Comparison of ENCODE assay signal across 14 cellular contexts in the genomic region with DNA sequence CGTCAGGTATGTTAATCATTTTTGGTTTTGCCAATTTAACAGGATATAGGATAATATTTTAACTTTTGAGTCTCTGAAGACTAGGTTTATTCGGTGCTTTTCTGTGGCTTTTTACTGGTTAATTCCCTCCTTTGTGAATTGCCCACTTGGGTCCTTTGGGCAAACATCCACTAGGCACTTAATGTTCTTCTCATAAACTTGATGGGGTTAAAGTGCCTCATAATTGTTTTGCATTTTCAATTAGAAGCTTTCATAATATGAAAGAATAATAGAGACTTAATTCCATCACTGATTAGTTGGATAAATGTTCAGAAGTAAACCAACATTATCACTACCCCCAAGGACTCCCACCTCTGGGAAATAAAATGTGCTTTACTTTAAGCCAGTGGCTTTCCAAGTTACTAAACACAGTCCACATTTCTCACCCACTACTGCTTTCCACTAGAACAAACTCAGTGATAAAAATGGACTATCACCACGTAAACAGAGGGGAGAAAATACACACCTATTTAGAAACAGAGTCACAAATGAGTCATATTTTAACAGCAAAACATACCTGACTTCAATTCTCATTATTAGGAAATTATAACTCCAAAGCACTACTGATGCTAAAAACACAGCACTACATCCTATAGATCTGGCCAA. TPM values are rescaled to one million over a fixed set of nuclear protein-coding genes. Genes with fewer than 3 reads are reported as not detected.
DNase-seq lines count a peak whose midpoint lies in the region; ATAC-seq, FAIRE-seq and TF ChIP-seq lines count a peak whose summit lies in the region.
"Had no signal": no experiment of that assay in that cellular context is flagged by ENCODE, and none has a peak within 500 bp of the region (broad histone marks: within the 10 kb centered on the region; RNA-seq: fewer than 3 reads in every experiment).

No MANE protein-coding gene starts in this region.

- H3K4me2 ChIP-seq in PC-3 (ENCODE audit: low read length) (no peak overlapping the region), mesenchymal stem cell (ENCODE audit: low read length, poor library complexity, severe bottlenecking) (no peak overlapping the region)

- no peak overlapping the region for H2BK15ac ChIP-seq in mesenchymal stem cell (ENCODE audit: low read depth, poor library complexity, severe bottlenecking)

- 89% methylated on average over 3 of the region's 3 CpGs for WGBS in mesenchymal stem cell

- H2AFZ ChIP-seq in PC-3 (ENCODE audit: low read length) (no peak overlapping the region), mesenchymal stem cell (ENCODE audit: low read depth, low read length) (no peak overlapping the region)

- no peak overlapping the region for H4K91ac ChIP-seq in mesenchymal stem cell (ENCODE audit: low read length)

- no peak overlapping the region for H3K9ac ChIP-seq in PC-3 (ENCODE audit: low read length)
- H3K9ac ChIP-seq in mesenchymal stem cell (ENCODE audit: low read length): no peak overlapping the region

- H3K27ac ChIP-seq in PC-3 (ENCODE audit: low read length) (no peak overlapping the region), left lung (no peak overlapping the region), mesenchymal stem cell (ENCODE audit: low read length, poor library complexity, severe bottlenecking) (no peak overlapping the region)
- H3K27ac ChIP-seq: C4-2B, SJCRH30 had no signal

- DNase-seq in D721Med (ENCODE audit: insufficient read length, low spot score) (no peak), GM18507 (ENCODE audit: extremely low spot score, insufficient read length, low read depth) (no peak), PC-3 (no peak), left lung (no peak), mesenchymal stem cell (no peak), mesenteric fat pad (ENCODE audit: low spot score) (no peak), RCC 7860 (ENCODE audit: low spot score) (no peak)
- DNase-seq: NCI-H2081, NCI-H774, SJCRH30 had no signal

- intact Hi-C loops in PC-3 (cut with micrococcal nuclease): no loop called here
- intact Hi-C loops in left lung (cut with DNase I): no loop called here

- H3K9me2 ChIP-seq in PC-3 (replicated peaks; ENCODE audit: low read length): no peaks in the 10 kb centered on the region

- H4K8ac ChIP-seq in mesenchymal stem cell (ENCODE audit: low read length): no peak overlapping the region

- no peak overlapping the region for H3K4ac ChIP-seq in mesenchymal stem cell (ENCODE audit: low read depth in 1 of 2, low read length in 2 of 2)

- TF ChIP-seq CTCF in D721Med (IDR thresholded peaks at IDR 0.05; ENCODE audit: insufficient read depth, missing control alignments) (no peak), PC-3 (conservative IDR thresholded peaks at IDR 0.05; ENCODE audit: low read depth, low read length) (no peak), left lung (IDR thresholded peaks at IDR 0.05) (no peak)

- no peak overlapping the region for H2BK120ac ChIP-seq in mesenchymal stem cell (ENCODE audit: low read depth, low read length)

- no peak overlapping the region for H2AK5ac ChIP-seq in mesenchymal stem cell (ENCODE audit: low read length, severe bottlenecking)

- CTCF ChIA-PET in PC-3 (lab: Charles Lee): interaction anchor here (0.6 kb wide), 2 partner anchors 15 to 176 kb away, joined by 3 read pairs; no protein-coding TSS in a partner anchor

- H3K14ac ChIP-seq in mesenchymal stem cell (ENCODE audit: low read length in 2 of 2): no peak overlapping the region

- H2BK5ac ChIP-seq in mesenchymal stem cell (ENCODE audit: low read depth, low read length, poor library complexity, severe bottlenecking): no peak overlapping the region

- FAIRE-seq in D721Med (lab: Jason Lieb, UNC) (peak; percentile 60), GM18507 (lab: Jason Lieb, UNC) (peak; percentile 56), RCC 7860 (lab: Jason Lieb, UNC) (no peak)
- FAIRE-seq: G401.6, H1 had no signal

- peaks cover 15% of the 10 kb centered on the region for H3K79me1 ChIP-seq in mesenchymal stem cell (replicated peaks; ENCODE audit: low read length, poor library complexity, severe bottlenecking)

- H3K18ac ChIP-seq in mesenchymal stem cell (ENCODE audit: low read depth in 1 of 2, low read length in 2 of 2): no peak overlapping the region

- peaks cover 12% of the 10 kb centered on the region for H4K20me1 ChIP-seq in PC-3 (ENCODE audit: low read length)

- POLR2A ChIA-PET in PC-3 (lab: Charles Lee; ENCODE audit: unreplicated experiment): interaction anchor here (0.7 kb wide), 1 partner anchor 62 kb away, joined by 5 read pairs; no protein-coding TSS in a partner anchor

- H3K4me3 ChIP-seq in PC-3 (ENCODE audit: low read length) (no peak overlapping the region), left lung (no peak overlapping the region), mesenchymal stem cell (ENCODE audit: insufficient read depth in 1 of 2, low read depth in 1 of 2, low read length in 2 of 2) (no peak overlapping the region)
- H3K4me3 ChIP-seq: SJCRH30 had no signal

- H3K9me3 ChIP-seq in PC-3 (ENCODE audit: low read length) (no peaks in the 10 kb centered on the region), left lung (no peaks in the 10 kb centered on the region), mesenchymal stem cell (ENCODE audit: control insufficient read depth, low read length) (no peaks in the 10 kb centered on the region)
- H3K9me3 ChIP-seq: SJCRH30 had no signal

- no peaks in the 10 kb centered on the region for H3K36me3 ChIP-seq in PC-3 (ENCODE audit: low read depth, low read length)
- no peaks in the 10 kb centered on the region for H3K36me3 ChIP-seq in left lung
- peaks cover 0 to 9% of the 10 kb centered on the region in 2 experiments for H3K36me3 ChIP-seq in mesenchymal stem cell (ENCODE audit: control insufficient read depth in 1 of 2, insufficient read depth in 2 of 2, low read depth in 1 of 2, low read length in 2 of 2)
- H3K36me3 ChIP-seq: SJCRH30 had no signal

- H3K4me1 ChIP-seq in PC-3 (ENCODE audit: insufficient read depth, low read length): peaks cover 24% of the 10 kb centered on the region
- H3K4me1 ChIP-seq in left lung: peaks cover 5 to 24% of the 10 kb centered on the region in 2 donors
- peaks cover 13% of the 10 kb centered on the region for H3K4me1 ChIP-seq in mesenchymal stem cell (ENCODE audit: control insufficient read depth, insufficient read depth, low read depth, low read length)
- H3K4me1 ChIP-seq: SJCRH30 had no signal

- peak; percentile 8 for ATAC-seq in PC-3
- ATAC-seq in left lung: peak; percentile 60
- no peak for ATAC-seq in GM21526 (IDR thresholded peaks at IDR 0.05; ENCODE audit: low FRiP score, unreplicated experiment)

- H3K79me2 ChIP-seq in PC-3 (ENCODE audit: low read length): peaks cover 95% of the 10 kb centered on the region

- H3F3A ChIP-seq in PC-3 (ENCODE audit: low read length, unreplicated experiment): no peaks in the 10 kb centered on the region

- no peak overlapping the region for H3K23ac ChIP-seq in mesenchymal stem cell (ENCODE audit: low read length in 2 of 2)

- H3K27me3 ChIP-seq in PC-3 (ENCODE audit: low read length) (no peaks in the 10 kb centered on the region), left lung (no peaks in the 10 kb centered on the region), mesenchymal stem cell (ENCODE audit: control insufficient read depth in 1 of 2, insufficient read depth in 1 of 2, low read length in 2 of 2) (no peaks in the 10 kb centered on the region)
- H3K27me3 ChIP-seq: SJCRH30 had no signal

- H2BK12ac ChIP-seq in mesenchymal stem cell (ENCODE audit: low read length in 2 of 2): no peak overlapping the region

- no TSS peak for BruUV-seq in PC-3 (replicated peaks; lab: Mats Ljungman, UMichigan)

RNA-seq across cellular contexts. Expression of a gene that starts 41.4 kb away (rescaled TPM):
- total RNA-seq in PC-3 (2014; rRNA removed): 149 and 154 TPM in 2 replicates
- 10 to 100 TPM; 25.6 to 31.0 TPM for total RNA-seq in left lung
- 37.3 TPM for polyA plus RNA-seq in mesenchymal stem cell (2013, experiment 1 of 2)
- polyA plus RNA-seq in mesenchymal stem cell (2013, experiment 2 of 2): 35.9 TPM
- 27.7 TPM for total RNA-seq in mesenteric fat pad
